1 cellular context compared by ENCODE assay signal in genomic region chr16:56626685-56627084, GRCh38.
TF ChIP-seq lines count a peak whose summit lies in the region.

No MANE protein-coding gene starts in this region.

TF ChIP-seq in HepG2, 621 proteins besides CTCF, POLR2A, EP300 and RAD21:
- TF ChIP-seq POGZ (CRISPR knock-in tag; IDR thresholded peaks at IDR 0.05), result no peak
- TF ChIP-seq ZHX2 (IDR thresholded peaks at IDR 0.05; ENCODE audit: low read depth), result no peak
- no peak for TF ChIP-seq ZHX2 (CRISPR knock-in tag; IDR thresholded peaks at IDR 0.05; ENCODE audit: borderline replicate concordance)
- TF ChIP-seq ZBTB43 (CRISPR knock-in tag; conservative IDR thresholded peaks at IDR 0.05), result no peak
- TF ChIP-seq FOXA3 (CRISPR knock-in tag; IDR thresholded peaks at IDR 0.05), result no peak
- no peak for TF ChIP-seq ZNF460 (CRISPR knock-in tag; IDR thresholded peaks at IDR 0.05; ENCODE audit: borderline replicate concordance)
- TF ChIP-seq ZSCAN12 (CRISPR knock-in tag; IDR thresholded peaks at IDR 0.05), result no peak
- 0 out of 2 replicates have a peak, but pooled peaks have one; percentile 49 for TF ChIP-seq HNRNPL (IDR thresholded peaks at IDR 0.05; ENCODE audit: low read depth, low read length)
- TF ChIP-seq RBFOX2 (IDR thresholded peaks at IDR 0.05; ENCODE audit: low read depth, low read length), result no peak
- TF ChIP-seq ZNF780A (CRISPR knock-in tag; IDR thresholded peaks at IDR 0.05), result no peak
- TF ChIP-seq CENPT (CRISPR knock-in tag; IDR thresholded peaks at IDR 0.05; ENCODE audit: low read depth), result 0 out of 2 replicates have a peak, but pooled peaks have one; percentile 33
- TF ChIP-seq SMAD1 (CRISPR knock-in tag; IDR thresholded peaks at IDR 0.05; ENCODE audit: borderline replicate concordance, low read depth), result no peak
- no peak for TF ChIP-seq TFAP4 (IDR thresholded peaks at IDR 0.05; ENCODE audit: borderline replicate concordance, low read depth)
- no peak for TF ChIP-seq HOMEZ (CRISPR knock-in tag; IDR thresholded peaks at IDR 0.05; ENCODE audit: low read depth)
- TF ChIP-seq XBP1 (CRISPR knock-in tag; IDR thresholded peaks at IDR 0.05), result no peak
- TF ChIP-seq MXD4 (CRISPR knock-in tag; IDR thresholded peaks at IDR 0.05), result no peak
- no peak for TF ChIP-seq JARID2 (CRISPR knock-in tag; IDR thresholded peaks at IDR 0.05; ENCODE audit: insufficient replicate concordance)
- TF ChIP-seq ZNF816 (CRISPR knock-in tag; IDR thresholded peaks at IDR 0.05; ENCODE audit: borderline replicate concordance), result no peak
- no peak for TF ChIP-seq ZSCAN22 (CRISPR knock-in tag; IDR thresholded peaks at IDR 0.05)
- TF ChIP-seq ZHX1 (CRISPR knock-in tag; IDR thresholded peaks at IDR 0.05; ENCODE audit: low read depth), result no peak
- no peak for TF ChIP-seq REXO4 (CRISPR knock-in tag; IDR thresholded peaks at IDR 0.05; ENCODE audit: borderline replicate concordance)
- no peak for TF ChIP-seq YEATS2 (CRISPR knock-in tag; IDR thresholded peaks at IDR 0.05; ENCODE audit: borderline replicate concordance)
- 0 out of 2 replicates have a peak, but pooled peaks have one; percentile 8 for TF ChIP-seq ZBTB4 (CRISPR knock-in tag; IDR thresholded peaks at IDR 0.05; ENCODE audit: borderline replicate concordance)
- TF ChIP-seq TCF7 (IDR thresholded peaks at IDR 0.05; ENCODE audit: low read depth), result no peak
- no peak for TF ChIP-seq ZNF556 (CRISPR knock-in tag; IDR thresholded peaks at IDR 0.05; ENCODE audit: borderline replicate concordance)
- no peak for TF ChIP-seq ZNF563 (CRISPR knock-in tag; IDR thresholded peaks at IDR 0.05)
